ENCODE assay signal across 9 cellular contexts in genomic region chr4:149371021-149371420, GRCh38.
DNase-seq lines count a peak whose midpoint lies in the region; ATAC-seq, FAIRE-seq and TF ChIP-seq lines count a peak whose summit lies in the region.
"Had no signal": no experiment of that assay in that cellular context is flagged by ENCODE, and none has a peak within 500 bp of the region (broad histone marks: within the 10 kb centered on the region; RNA-seq: fewer than 3 reads in every experiment).

No MANE protein-coding gene starts in this region.

- H3K4me1 Mint-ChIP-seq in mesothelial cell of epicardium, result peaks cover 8% of the 10 kb centered on the region
- H3K4me1 Mint-ChIP-seq: naive B cell had no signal

- no peak overlapping the region for H3K4me3 Mint-ChIP-seq in mesothelial cell of epicardium
- H3K4me3 Mint-ChIP-seq: naive B cell had no signal

- no peak overlapping the region for H3K27ac Mint-ChIP-seq in mesothelial cell of epicardium
- H3K27ac Mint-ChIP-seq: naive B cell had no signal

- DNase-seq in D721Med (ENCODE audit: insufficient read length, low spot score), result no peak
- DNase-seq in NCI-H82 (lab: John Stamatoyannopoulos, UW), result peak; percentile 85
- DNase-seq in dermis blood vessel endothelial cell, result peak; percentile 55
- no peak for DNase-seq in mesothelial cell of epicardium (ENCODE audit: low spot score in 2 of 2, unreplicated experiment in 2 of 2)
- DNase-seq in stimulated activated CD4-positive, alpha-beta T cell treated with anti-CD3 and anti-CD28 coated beads, Interleukin-2, amount 100 ng/mL, for 48 hours, result no peak
- DNase-seq: naive B cell had no signal

- ATAC-seq in GM19397 (IDR thresholded peaks at IDR 0.05; ENCODE audit: unreplicated experiment), result peak; percentile 60
- peak; percentile 68 for ATAC-seq in HG03469 (IDR thresholded peaks at IDR 0.05; ENCODE audit: unreplicated experiment)
- ATAC-seq in GM19455 (IDR thresholded peaks at IDR 0.05; ENCODE audit: unreplicated experiment), result no peak

- no peaks in the 10 kb centered on the region for H3K9me3 Mint-ChIP-seq in mesothelial cell of epicardium
- H3K9me3 Mint-ChIP-seq: naive B cell had no signal

- peak; percentile 56 for FAIRE-seq in D721Med (lab: Jason Lieb, UNC)

- peaks cover 5% of the 10 kb centered on the region for H3K27me3 Mint-ChIP-seq in mesothelial cell of epicardium (ENCODE audit: low read depth)
- H3K27me3 Mint-ChIP-seq: naive B cell had no signal

- TF ChIP-seq CTCF in D721Med (IDR thresholded peaks at IDR 0.05; ENCODE audit: insufficient read depth, missing control alignments), result peak; percentile 63
- TF ChIP-seq CTCF in mesothelial cell of epicardium (IDR thresholded peaks at IDR 0.05; ENCODE audit: unreplicated experiment), result peak; percentile 19

- no peaks in the 10 kb centered on the region for H3K36me3 Mint-ChIP-seq in mesothelial cell of epicardium
- H3K36me3 Mint-ChIP-seq: naive B cell had no signal

Comparison
In these comparisons a context has a peak if more than half of its experiments do, and no peak if none do; other contexts are left out.
1. DNase-seq: peak in NCI-H82 (single experiment) and dermis blood vessel endothelial cell (single experiment); none in D721Med (single experiment), mesothelial cell of epicardium (0 of 2) and stimulated activated CD4-positive, alpha-beta T cell treated with anti-CD3 and anti-CD28 coated beads, Interleukin-2, amount 100 ng/mL, for 48 hours (0 of 2).